In the genomic region with DNA sequence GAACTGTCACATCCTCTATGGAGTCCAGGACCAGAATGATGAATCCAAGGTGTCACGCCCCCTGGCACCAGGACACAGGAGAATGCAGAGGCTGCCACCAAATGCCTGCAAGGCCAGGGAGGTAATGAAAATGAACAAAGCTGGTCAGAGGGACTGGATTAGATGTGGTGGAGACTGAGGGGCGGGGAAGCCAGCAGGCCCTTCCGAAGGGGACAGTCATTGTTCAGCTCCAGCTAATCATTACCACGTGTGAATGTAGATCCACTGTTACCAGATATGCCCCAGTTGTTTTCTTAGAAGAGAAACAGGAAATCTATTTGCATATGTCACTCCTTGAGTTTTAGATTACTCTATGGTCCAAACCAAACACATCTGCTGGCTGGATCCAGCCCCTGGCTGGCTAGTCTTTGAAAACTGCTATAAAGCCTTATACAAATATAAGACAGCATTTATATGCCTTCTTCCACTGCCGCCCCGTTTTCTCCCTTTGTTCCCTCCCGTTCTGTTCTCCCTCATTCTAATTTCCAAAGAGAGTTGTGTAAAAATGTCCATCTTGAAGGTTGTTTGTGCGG, we compare ENCODE assay signal across 9 cellular contexts. TPM values are rescaled to one million over a fixed set of nuclear protein-coding genes. Genes with fewer than 3 reads are reported as not detected.
A peak's percentile ranks its signal among the peaks of the same experiment; 100 is the strongest.
DNase-seq lines count a peak whose midpoint lies in the region; ATAC-seq and TF ChIP-seq lines count a peak whose summit lies in the region.
"Had no signal": no experiment of that assay in that cellular context is flagged by ENCODE, and none has a peak within 500 bp of the region (broad histone marks: within the 10 kb centered on the region; RNA-seq: fewer than 3 reads in every experiment).

No MANE protein-coding gene starts in this region.

- no peak for TF ChIP-seq CTCF in CD8-positive, alpha-beta T cell (IDR thresholded peaks at IDR 0.05)

- no peak for TF ChIP-seq POLR2A in GM18505 (IDR thresholded peaks at IDR 0.05; ENCODE audit: borderline replicate concordance, extremely low read depth, insufficient read depth, insufficient read length)

- H3K9me3 Mint-ChIP-seq in naive B cell, result no peaks in the 10 kb centered on the region
- H3K9me3 Mint-ChIP-seq in activated T-cell treated with anti-CD3 and anti-CD28 coated beads, Interleukin-2, amount 50 U/mL, for 4 hours, result no peaks in the 10 kb centered on the region
- H3K9me3 Mint-ChIP-seq in activated CD4-positive, alpha-beta memory T cell treated with anti-CD3 and anti-CD28 coated beads for 36 hours, result no peaks in the 10 kb centered on the region
- no peaks in the 10 kb centered on the region for H3K9me3 Mint-ChIP-seq in CD8-positive, alpha-beta T cell

- no peaks in the 10 kb centered on the region for H3K27me3 ChIP-seq in CD8-positive, alpha-beta T cell (ENCODE audit: insufficient read depth, low read length)

- peak overlapping the region in 7 of 8 donors; percentile 31 to 78 (median 60) for H3K4me3 Mint-ChIP-seq in naive B cell
- no peak overlapping the region for H3K4me3 Mint-ChIP-seq in activated T-cell treated with anti-CD3 and anti-CD28 coated beads, Interleukin-2, amount 50 U/mL, for 4 hours
- H3K4me3 Mint-ChIP-seq in activated CD4-positive, alpha-beta memory T cell treated with anti-CD3 and anti-CD28 coated beads for 36 hours, result no peak overlapping the region
- no peak overlapping the region for H3K4me3 Mint-ChIP-seq in CD8-positive, alpha-beta T cell

- peaks cover 0 to 5% of the 10 kb centered on the region in 2 donors for H3K36me3 Mint-ChIP-seq in naive B cell
- no peaks in the 10 kb centered on the region for H3K36me3 Mint-ChIP-seq in activated T-cell treated with anti-CD3 and anti-CD28 coated beads, Interleukin-2, amount 50 U/mL, for 4 hours (ENCODE audit: insufficient read depth)
- H3K36me3 Mint-ChIP-seq in activated CD4-positive, alpha-beta memory T cell treated with anti-CD3 and anti-CD28 coated beads for 36 hours, result no peaks in the 10 kb centered on the region
- H3K36me3 Mint-ChIP-seq in CD8-positive, alpha-beta T cell, result no peaks in the 10 kb centered on the region

- peaks cover 30 to 42% (median 35%) of the 10 kb centered on the region in 3 donors for H3K4me1 Mint-ChIP-seq in naive B cell
- no peaks in the 10 kb centered on the region for H3K4me1 Mint-ChIP-seq in activated T-cell treated with anti-CD3 and anti-CD28 coated beads, Interleukin-2, amount 50 U/mL, for 4 hours (ENCODE audit: low read depth)
- H3K4me1 Mint-ChIP-seq in activated CD4-positive, alpha-beta memory T cell treated with anti-CD3 and anti-CD28 coated beads for 36 hours (ENCODE audit: low read depth), result no peaks in the 10 kb centered on the region
- no peaks in the 10 kb centered on the region for H3K4me1 Mint-ChIP-seq in CD8-positive, alpha-beta T cell (ENCODE audit: low read depth)

- intact Hi-C loops in activated CD4-positive, alpha-beta memory T cell treated with anti-CD3 and anti-CD28 coated beads for 36 hours (cut with micrococcal nuclease), result no loop called here
- intact Hi-C loops in CD8-positive, alpha-beta T cell (cut with DNase I, micrococcal nuclease), result no loop called here

- no peak overlapping the region for H3K4me3 ChIP-seq in CD8-positive, alpha-beta T cell (ENCODE audit: low read depth, low read length)

- POLR2A ChIA-PET in activated CD4-positive, alpha-beta memory T cell treated with anti-CD3 and anti-CD28 coated beads for 36 hours (lab: Charles Lee), result no interaction called here
- POLR2A ChIA-PET in CD8-positive, alpha-beta T cell (lab: Charles Lee), result no interaction called here

- DNase-seq in OCI-M2 (lab: John Stamatoyannopoulos, UW; ENCODE audit: unreplicated experiment), result peak; percentile 41
- peak; percentile 49 for DNase-seq in naive B cell
- DNase-seq in activated T-cell treated with anti-CD3 and anti-CD28 coated beads, Interleukin-2, amount 50 U/mL, for 4 hours, result no peak
- no peak for DNase-seq in activated CD4-positive, alpha-beta memory T cell treated with anti-CD3 and anti-CD28 coated beads for 36 hours
- DNase-seq in CD8-positive, alpha-beta T cell, result no peak

- no peaks in the 10 kb centered on the region for H3K36me3 ChIP-seq in CD8-positive, alpha-beta T cell (ENCODE audit: insufficient read depth, low read length)

- peak; percentile 64 for ATAC-seq in GM18505 (IDR thresholded peaks at IDR 0.05; ENCODE audit: unreplicated experiment)
- ATAC-seq in HG02623 (IDR thresholded peaks at IDR 0.05; ENCODE audit: unreplicated experiment), result peak; percentile 74
- peak; percentile 95 to 96 for ATAC-seq in naive B cell (ENCODE audit: low read depth in 2 of 2)
- ATAC-seq in HG02571 (IDR thresholded peaks at IDR 0.05; ENCODE audit: unreplicated experiment), result no peak
- no peak for ATAC-seq in activated T-cell treated with anti-CD3 and anti-CD28 coated beads, Interleukin-2, amount 50 U/mL, for 4 hours
- ATAC-seq in CD8-positive, alpha-beta T cell, result no peak

- no peak overlapping the region for H3K27ac ChIP-seq in CD8-positive, alpha-beta T cell (ENCODE audit: low read depth, low read length)
- H3K27ac ChIP-seq: epithelial cell of prostate had no signal

- no peaks in the 10 kb centered on the region for H3K4me1 ChIP-seq in CD8-positive, alpha-beta T cell (ENCODE audit: insufficient read depth, low read length)

- peak overlapping the region in 3 of 6 donors; percentile 0 to 53 (median 10) for H3K27ac Mint-ChIP-seq in naive B cell
- H3K27ac Mint-ChIP-seq in activated CD4-positive, alpha-beta memory T cell treated with anti-CD3 and anti-CD28 coated beads for 36 hours, result no peak overlapping the region
- H3K27ac Mint-ChIP-seq in CD8-positive, alpha-beta T cell, result no peak overlapping the region

- H3K9me3 ChIP-seq in CD8-positive, alpha-beta T cell (ENCODE audit: low read length), result no peaks in the 10 kb centered on the region

- peaks cover 5 to 13% (median 8%) of the 10 kb centered on the region in 3 donors for H3K27me3 Mint-ChIP-seq in naive B cell
- H3K27me3 Mint-ChIP-seq in activated T-cell treated with anti-CD3 and anti-CD28 coated beads, Interleukin-2, amount 50 U/mL, for 4 hours (ENCODE audit: low read depth), result peaks cover 5% of the 10 kb centered on the region
- peaks cover 3% of the 10 kb centered on the region for H3K27me3 Mint-ChIP-seq in activated CD4-positive, alpha-beta memory T cell treated with anti-CD3 and anti-CD28 coated beads for 36 hours
- peaks cover 2% of the 10 kb centered on the region for H3K27me3 Mint-ChIP-seq in CD8-positive, alpha-beta T cell (ENCODE audit: low read depth)

- CTCF ChIA-PET in activated CD4-positive, alpha-beta memory T cell treated with anti-CD3 and anti-CD28 coated beads for 36 hours (lab: Charles Lee), result no interaction called here
- CTCF ChIA-PET in CD8-positive, alpha-beta T cell (lab: Charles Lee), result no interaction called here

RNA-seq across cellular contexts. Expression of a gene that starts 14.4 kb away (rescaled TPM):
- polyA plus RNA-seq in naive B cell (ENCODE audit: low read depth in 6 of 6), result 10 to 100 TPM in 1 of 6 donors, 1 to 10 TPM in 5; 2.4 to 13.0 (median 3.4) TPM
- not detected for total RNA-seq in activated T-cell treated with anti-CD3 and anti-CD28 coated beads, Interleukin-2, amount 50 U/mL, for 4 hours
- total RNA-seq in activated CD4-positive, alpha-beta memory T cell treated with anti-CD3 and anti-CD28 coated beads for 36 hours, result not detected
- not detected for total RNA-seq in CD8-positive, alpha-beta T cell

RNA-seq across cellular contexts. Expression of a gene that starts 30.2 kb away (rescaled TPM):
- polyA plus RNA-seq in naive B cell (ENCODE audit: low read depth in 6 of 6), result not detected
- not detected for total RNA-seq in activated T-cell treated with anti-CD3 and anti-CD28 coated beads, Interleukin-2, amount 50 U/mL, for 4 hours
- not detected for total RNA-seq in activated CD4-positive, alpha-beta memory T cell treated with anti-CD3 and anti-CD28 coated beads for 36 hours
- not detected for total RNA-seq in CD8-positive, alpha-beta T cell

RNA-seq across cellular contexts. Expression of a gene that starts 52.4 kb away (rescaled TPM):
- polyA plus RNA-seq in naive B cell (ENCODE audit: low read depth in 6 of 6), result not detected
- total RNA-seq in activated T-cell treated with anti-CD3 and anti-CD28 coated beads, Interleukin-2, amount 50 U/mL, for 4 hours, result not detected
- total RNA-seq in activated CD4-positive, alpha-beta memory T cell treated with anti-CD3 and anti-CD28 coated beads for 36 hours, result not detected
- total RNA-seq in CD8-positive, alpha-beta T cell, result not detected

Comparison
In these comparisons a context has a peak if more than half of its experiments do, and no peak if none do; other contexts are left out.
1. ATAC-seq: peak in GM18505 (single experiment), HG02623 (single experiment) and naive B cell (2 of 2); none in HG02571 (single experiment), activated T-cell treated with anti-CD3 and anti-CD28 coated beads, Interleukin-2, amount 50 U/mL, for 4 hours (0 of 2) and CD8-positive, alpha-beta T cell (single experiment).
2. DNase-seq: peak in OCI-M2 (single experiment) and naive B cell (single experiment); none in activated T-cell treated with anti-CD3 and anti-CD28 coated beads, Interleukin-2, amount 50 U/mL, for 4 hours (single experiment), activated CD4-positive, alpha-beta memory T cell treated with anti-CD3 and anti-CD28 coated beads for 36 hours (single experiment) and CD8-positive, alpha-beta T cell (0 of 7).
3. H3K4me3 Mint-ChIP-seq: peak in naive B cell (7 of 8); none in activated T-cell treated with anti-CD3 and anti-CD28 coated beads, Interleukin-2, amount 50 U/mL, for 4 hours (single experiment), activated CD4-positive, alpha-beta memory T cell treated with anti-CD3 and anti-CD28 coated beads for 36 hours (single experiment) and CD8-positive, alpha-beta T cell (single experiment).